Comparison of ENCODE assay signal across 35 cellular contexts in the genomic region with DNA sequence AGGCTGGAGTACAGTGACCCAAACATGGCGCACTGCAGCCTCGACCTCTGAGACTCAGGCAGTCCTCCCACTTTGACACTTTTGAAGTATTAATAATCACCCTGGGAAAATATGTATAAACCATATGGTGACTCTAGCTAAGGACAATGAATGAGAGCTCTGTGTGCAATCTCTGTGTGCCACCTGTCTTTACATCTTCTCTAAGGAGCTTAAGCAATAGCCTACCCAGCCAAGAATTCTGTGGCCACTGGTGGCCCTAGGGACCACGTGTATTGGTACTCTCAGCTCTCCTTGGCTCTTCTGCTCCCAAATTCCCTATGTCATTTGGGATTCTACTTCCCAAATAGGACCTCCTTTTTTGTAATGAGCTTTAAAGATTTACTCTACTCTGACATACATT. TPM values are rescaled to one million over a fixed set of nuclear protein-coding genes. Genes with fewer than 3 reads are reported as not detected.
"Had no signal": no experiment of that assay in that cellular context is flagged by ENCODE, and none has a peak within 500 bp of the region (broad histone marks: within the 10 kb centered on the region; RNA-seq: fewer than 3 reads in every experiment).

No MANE protein-coding gene starts in this region.

- ATAC-seq: natural killer cell; right lobe of liver; stimulated activated memory B cell treated with anti-CD40 and anti-IgM and Interleukin-4, amounts not matched to agents 10 μg/mL and 1 μg/mL and 100 μg/mL, for 72 hours; stimulated activated naive CD8-positive, alpha-beta T cell treated with anti-CD3 and anti-CD28 coated beads, Interleukin-15, amount 100 ng/mL, for 72 hours had no signal

- H3K36me3 ChIP-seq: left ventricle myocardium inferior, neural progenitor cell, neutrophil, right atrium auricular region, right lobe of liver, tibial nerve, uterus had no signal

- H3K4me3 ChIP-seq: left ventricle myocardium inferior, lung, neural progenitor cell, right atrium auricular region, right lobe of liver, smooth muscle cell, tibial nerve, uterus had no signal

- H3K27ac ChIP-seq: left ventricle myocardium inferior, neural progenitor cell, neutrophil, parathyroid adenoma, right atrium auricular region, right lobe of liver, tibial nerve, uterus had no signal

- DNase-seq: islet precursor cell; left ventricle myocardium inferior; mesendoderm; naive B cell; natural killer cell; nephron progenitor cell; occipital lobe; right lobe of liver; stimulated activated CD4-positive, alpha-beta T cell treated with anti-CD3 and anti-CD28 coated beads, Interleukin-1b, Interleukin-23, amount 100 ng/mL, for 48 hours; stimulated activated CD4-positive, alpha-beta T cell treated with anti-CD3 and anti-CD28 coated beads, Interleukin-2, amount 100 ng/mL, for 48 hours; stimulated activated CD4-positive, alpha-beta T cell treated with anti-CD3 and anti-CD28 coated beads, Interleukin-4, amount 100 ng/mL, for 4 hours; stimulated activated CD8-positive, alpha-beta memory T cell treated with anti-CD3 and anti-CD28 coated beads, Interleukin-4, amount 100 ng/mL, for 48 hours; stimulated activated naive CD4-positive, alpha-beta T cell treated with Interleukin-2 at 50 U/mL for 16 hours; stimulated activated naive CD8-positive, alpha-beta T cell treated with anti-CD3 and anti-CD28 coated beads, Interleukin-15, amount 100 ng/mL, for 72 hours; substantia nigra; uterus had no signal

- H3K4me3 Mint-ChIP-seq: mesothelial cell of epicardium; naive B cell; natural killer cell; nephron progenitor cell; neural progenitor cell; stimulated activated memory B cell treated with anti-CD40 and anti-IgM and Interleukin-4, amounts not matched to agents 10 μg/mL and 1 μg/mL and 100 μg/mL, for 72 hours; stimulated activated naive CD8-positive, alpha-beta T cell treated with anti-CD3 and anti-CD28 coated beads, Interleukin-15, amount 100 ng/mL, for 72 hours; type B pancreatic cell had no signal

- H3K4me1 Mint-ChIP-seq: naive B cell; natural killer cell; stimulated activated memory B cell treated with anti-CD40 and anti-IgM and Interleukin-4, amounts not matched to agents 10 μg/mL and 1 μg/mL and 100 μg/mL, for 72 hours; stimulated activated naive CD8-positive, alpha-beta T cell treated with anti-CD3 and anti-CD28 coated beads, Interleukin-15, amount 100 ng/mL, for 72 hours had no signal

- H3K36me3 Mint-ChIP-seq: mesothelial cell of epicardium; naive B cell; natural killer cell; neural progenitor cell; stimulated activated memory B cell treated with anti-CD40 and anti-IgM and Interleukin-4, amounts not matched to agents 10 μg/mL and 1 μg/mL and 100 μg/mL, for 72 hours; type B pancreatic cell had no signal

- H3K9me3 ChIP-seq: left ventricle myocardium inferior, neutrophil, right atrium auricular region, right lobe of liver, tibial nerve, uterus had no signal

- H3K9me3 Mint-ChIP-seq: mesothelial cell of epicardium; naive B cell; natural killer cell; nephron progenitor cell; neural progenitor cell; stimulated activated memory B cell treated with anti-CD40 and anti-IgM and Interleukin-4, amounts not matched to agents 10 μg/mL and 1 μg/mL and 100 μg/mL, for 72 hours; stimulated activated naive CD8-positive, alpha-beta T cell treated with anti-CD3 and anti-CD28 coated beads, Interleukin-15, amount 100 ng/mL, for 72 hours; type B pancreatic cell had no signal

- H3K27ac Mint-ChIP-seq: mesothelial cell of epicardium; natural killer cell; nephron progenitor cell; neural progenitor cell; progenitor cell of endocrine pancreas; stimulated activated memory B cell treated with anti-CD40 and anti-IgM and Interleukin-4, amounts not matched to agents 10 μg/mL and 1 μg/mL and 100 μg/mL, for 72 hours; stimulated activated naive CD8-positive, alpha-beta T cell treated with anti-CD3 and anti-CD28 coated beads, Interleukin-15, amount 100 ng/mL, for 72 hours; type B pancreatic cell had no signal

- H3K27me3 ChIP-seq: neural progenitor cell, right atrium auricular region, right lobe of liver, tibial nerve, uterus had no signal

RNA-seq across cellular contexts. Expression of a gene that starts 23.7 kb away (rescaled TPM):
- total RNA-seq: kidney epithelial cell, left ventricle myocardium inferior, lower leg skin, lung, mesothelial cell of epicardium, mononuclear cell, natural killer cell, occipital lobe, osteocyte, pulmonary artery endothelial cell, renal cortical epithelial cell, right atrium auricular region, right lobe of liver, smooth muscle cell, temporal lobe, tibial nerve, ureter, uterus had no signal
